13 cellular contexts compared by ENCODE assay signal in genomic region chr9:36854751-36855150, GRCh38.
DNase-seq lines count a peak whose midpoint lies in the region; ATAC-seq and TF ChIP-seq lines count a peak whose summit lies in the region.
"Had no signal": no experiment of that assay in that cellular context is flagged by ENCODE, and none has a peak within 500 bp of the region (broad histone marks: within the 10 kb centered on the region; RNA-seq: fewer than 3 reads in every experiment).

No MANE protein-coding gene starts in this region.

- H3K36me3 ChIP-seq in BLaER1 (peaks cover 98% of the 10 kb centered on the region), HCT116 (ENCODE audit: control insufficient read depth in 1 of 2, insufficient read depth in 2 of 2, low read length in 2 of 2) (no peaks in the 10 kb centered on the region), neuronal stem cell (replicated peaks in 1 of 2; ENCODE audit: control insufficient read depth in 2 of 2, insufficient read depth in 2 of 2, low read length in 2 of 2) (peaks cover 0 to 20% of the 10 kb centered on the region in 2 donors)

- H2BK120ac ChIP-seq in neuronal stem cell (ENCODE audit: low read depth, low read length) = no peak overlapping the region

- CTCF ChIA-PET in HCT116 (lab: Charles Lee) = interaction anchor here (1.1 to 2.0 kb wide), 3 partner anchors 141 to 447 kb away, joined by 3 to 16 read pairs (median 7); no protein-coding TSS in a partner anchor
- CTCF ChIA-PET in activated naive CD4-positive, alpha-beta T cell treated with anti-CD3 and anti-CD28 coated beads for 36 hours (lab: Charles Lee) = interaction anchor here (0.6 kb wide), 1 partner anchor 263 kb away, joined by 3 read pairs; no protein-coding TSS in a partner anchor

- H3K36me3 Mint-ChIP-seq in memory B cell = peaks cover 10% of the 10 kb centered on the region
- no peaks in the 10 kb centered on the region for H3K36me3 Mint-ChIP-seq in activated naive CD8-positive, alpha-beta T cell treated with anti-CD3 and anti-CD28 coated beads for 36 hours
- H3K36me3 Mint-ChIP-seq in activated naive CD4-positive, alpha-beta T cell treated with anti-CD3 and anti-CD28 coated beads for 36 hours (ENCODE audit: low read depth) = no peaks in the 10 kb centered on the region
- H3K36me3 Mint-ChIP-seq: CD8-positive, alpha-beta T cell had no signal

- peak overlapping the region; percentile 19 for H3K18ac ChIP-seq in neuronal stem cell (ENCODE audit: low read length)

- H3K4me1 ChIP-seq in BLaER1 = peaks cover 52% of the 10 kb centered on the region
- 0 out of 4 replicates have a peak, but pooled peaks cover 0 to 5% of the 10 kb centered on the region in 2 experiments for H3K4me1 ChIP-seq in HCT116 (ENCODE audit: control insufficient read depth in 1 of 2, insufficient read depth in 2 of 2, low read length in 2 of 2)
- H3K4me1 ChIP-seq in neuronal stem cell (ENCODE audit: control insufficient read depth in 2 of 2, insufficient read depth in 1 of 2, low read depth in 1 of 2, low read length in 2 of 2) = peaks cover 0 to 4% of the 10 kb centered on the region in 2 donors

- RAD21 ChIA-PET in HCT116 (lab: Charles Lee; ENCODE audit: low non-redundant PET in 1 of 2, low total read pairs in 2 of 2, uncharacterized antibody in 2 of 2, unreplicated experiment in 2 of 2) = interaction anchor here in 1 of 2 experiments (1.5 kb wide), 1 partner anchor 448 kb away, joined by 3 read pairs; no protein-coding TSS in a partner anchor

- peaks cover 100% of the 10 kb centered on the region for H4K20me1 ChIP-seq in BLaER1
- no peaks in the 10 kb centered on the region for H4K20me1 ChIP-seq in HCT116 (ENCODE audit: insufficient read depth)

- no peak overlapping the region for H2BK5ac ChIP-seq in neuronal stem cell (ENCODE audit: low read length)

- H3K9me3 ChIP-seq in BLaER1 (no peaks in the 10 kb centered on the region), HCT116 (ENCODE audit: control insufficient read depth in 1 of 2, insufficient read depth in 1 of 2, low read depth in 1 of 2, low read length in 2 of 2) (no peaks in the 10 kb centered on the region), neuronal stem cell (replicated peaks in 1 of 2; ENCODE audit: control insufficient read depth in 2 of 2, insufficient read depth in 1 of 2, low read depth in 1 of 2, low read length in 2 of 2) (no peaks in the 10 kb centered on the region)

- no peak overlapping the region for H4K91ac ChIP-seq in neuronal stem cell (ENCODE audit: low read depth, low read length, poor library complexity)

- no peak overlapping the region for H4K8ac ChIP-seq in neuronal stem cell (ENCODE audit: low read depth, low read length)

- ATAC-seq in HCT116 = no peak
- ATAC-seq in memory B cell (ENCODE audit: low read depth) = no peak
- no peak for ATAC-seq in GM19395 (IDR thresholded peaks at IDR 0.05; ENCODE audit: unreplicated experiment)
- no peak for ATAC-seq in GM18519 (IDR thresholded peaks at IDR 0.05; ENCODE audit: low FRiP score, unreplicated experiment)
- ATAC-seq: CD8-positive, alpha-beta T cell had no signal

- H3K27me3 ChIP-seq in BLaER1 (no peaks in the 10 kb centered on the region), HCT116 (ENCODE audit: insufficient read depth, low read length) (no peaks in the 10 kb centered on the region; the same call in 1 of the 2 replicates), neuronal stem cell (ENCODE audit: control insufficient read depth in 3 of 3, insufficient read depth in 3 of 3, low read depth in 1 of 3, low read length in 3 of 3) (no peaks in the 10 kb centered on the region)

- BruUV-seq in HCT116 (replicated peaks; lab: Mats Ljungman, UMichigan) = no TSS peak

- H3K9ac ChIP-seq in BLaER1 = no peak overlapping the region; the same call in 1 of the 2 replicates
- H3K9ac ChIP-seq in HCT116 (ENCODE audit: low read length) = no peak overlapping the region
- H3K9ac ChIP-seq in neuronal stem cell (ENCODE audit: low read depth, low read length, poor library complexity) = no peak overlapping the region

- TF ChIP-seq CTCF in HCT116 (IDR thresholded peaks at IDR 0.05 in 2 of 3, conservative IDR thresholded peaks at IDR 0.05 in 1 of 3; ENCODE audit: borderline replicate concordance in 1 of 3, insufficient read depth in 1 of 3, low read depth in 2 of 3, low read length in 2 of 3) = no peak

- no peak overlapping the region for H2BK15ac ChIP-seq in neuronal stem cell (ENCODE audit: low read length)

- TF ChIP-seq POLR2A in HCT116 (IDR thresholded peaks at IDR 0.05; ENCODE audit: borderline replicate concordance, extremely low read depth, insufficient read depth, insufficient read length) = no peak

- H2AFZ ChIP-seq in HCT116 (ENCODE audit: low read depth, low read length, poor library complexity, severe bottlenecking) (peak overlapping the region; percentile 3), neuronal stem cell (ENCODE audit: low read length) (no peak overlapping the region)

- no peaks in the 10 kb centered on the region for H3K9me2 ChIP-seq in HCT116 (ENCODE audit: insufficient read depth)

- H3K4me3 ChIP-seq in BLaER1 = no peak overlapping the region
- H3K4me3 ChIP-seq in HCT116 (replicated peaks in 1 of 2; ENCODE audit: low read depth in 1 of 2, low read length in 2 of 2) = no peak overlapping the region
- H3K4me3 ChIP-seq in neuronal stem cell (ENCODE audit: low read length in 2 of 2) = no peak overlapping the region

- POLR2A ChIA-PET in HCT116 (lab: Charles Lee) = no interaction called here

- H3K4me2 ChIP-seq in BLaER1 (peak overlapping the region; percentile 54), HCT116 (ENCODE audit: low read length) (no peak overlapping the region), neuronal stem cell (ENCODE audit: insufficient read depth, low read length, poor library complexity, severe bottlenecking) (no peak overlapping the region)

- no peak overlapping the region for H2BK12ac ChIP-seq in neuronal stem cell (ENCODE audit: low read length)

- no peak overlapping the region for H3K4me3 Mint-ChIP-seq in memory B cell
- H3K4me3 Mint-ChIP-seq in activated naive CD8-positive, alpha-beta T cell treated with anti-CD3 and anti-CD28 coated beads for 36 hours = no peak overlapping the region
- H3K4me3 Mint-ChIP-seq in activated naive CD4-positive, alpha-beta T cell treated with anti-CD3 and anti-CD28 coated beads for 36 hours = no peak overlapping the region
- H3K4me3 Mint-ChIP-seq: CD8-positive, alpha-beta T cell; H9 had no signal

- no peak for DNase-seq in HCT116 (ENCODE audit: low read depth, low spot score)
- DNase-seq in memory B cell (ENCODE audit: low spot score in 2 of 2) = no peak
- DNase-seq in neuronal stem cell (ENCODE audit: low spot score) = no peak
- DNase-seq in activated naive CD8-positive, alpha-beta T cell treated with anti-CD3 and anti-CD28 coated beads for 36 hours = no peak
- no peak for DNase-seq in activated naive CD4-positive, alpha-beta T cell treated with anti-CD3 and anti-CD28 coated beads for 36 hours
- DNase-seq: ACHN, DMS79 treated with DMSO at 0.1 percent for 48 hours, GF-D8 had no signal

- H3K27ac ChIP-seq in BLaER1 (peak overlapping the region; percentile 42; the same call in 1 of the 2 replicates), HCT116 (ENCODE audit: low read depth, low read length) (no peak overlapping the region), neuronal stem cell (replicated peaks; ENCODE audit: low read length) (no peak overlapping the region)

- no peaks in the 10 kb centered on the region for H3K79me1 ChIP-seq in neuronal stem cell (ENCODE audit: low read depth, low read length)

- H3K14ac ChIP-seq in neuronal stem cell (ENCODE audit: low read length) = no peak overlapping the region

- H3K79me2 ChIP-seq in HCT116 (ENCODE audit: insufficient read depth, low read length) = no peaks in the 10 kb centered on the region

- intact Hi-C loops in HCT116 (cut with micrococcal nuclease) = loop anchor here (2.0 to 5.0 kb wide), 2 partner anchors 222 to 447 kb away; no protein-coding TSS in a partner anchor
- intact Hi-C loops in activated naive CD4-positive, alpha-beta T cell treated with anti-CD3 and anti-CD28 coated beads for 36 hours (cut with micrococcal nuclease) = loop anchor here (1.0 kb wide), 1 partner anchor 447 kb away; no protein-coding TSS in a partner anchor

- H3K9me3 Mint-ChIP-seq in memory B cell = no peaks in the 10 kb centered on the region
- no peaks in the 10 kb centered on the region for H3K9me3 Mint-ChIP-seq in activated naive CD8-positive, alpha-beta T cell treated with anti-CD3 and anti-CD28 coated beads for 36 hours
- no peaks in the 10 kb centered on the region for H3K9me3 Mint-ChIP-seq in activated naive CD4-positive, alpha-beta T cell treated with anti-CD3 and anti-CD28 coated beads for 36 hours
- H3K9me3 Mint-ChIP-seq: CD8-positive, alpha-beta T cell; H9 had no signal

- no peak for TF ChIP-seq RAD21 in HCT116 (IDR thresholded peaks at IDR 0.05; ENCODE audit: low read depth)

- peak overlapping the region; percentile 93 for H3K27ac Mint-ChIP-seq in memory B cell
- no peak overlapping the region for H3K27ac Mint-ChIP-seq in activated naive CD8-positive, alpha-beta T cell treated with anti-CD3 and anti-CD28 coated beads for 36 hours
- no peak overlapping the region for H3K27ac Mint-ChIP-seq in activated naive CD4-positive, alpha-beta T cell treated with anti-CD3 and anti-CD28 coated beads for 36 hours
- H3K27ac Mint-ChIP-seq: CD8-positive, alpha-beta T cell had no signal

- H2AK5ac ChIP-seq in neuronal stem cell (ENCODE audit: low read depth, low read length) = peak overlapping the region; percentile 58

- no peak overlapping the region for H3K23ac ChIP-seq in neuronal stem cell (ENCODE audit: low read depth, low read length, poor library complexity)

- WGBS in neuronal stem cell (ENCODE audit: extremely low coverage in 2 of 2, insufficient read length in 2 of 2, insufficient replicate concordance in 1 of 2), 2 donors = no CpG with 5 or more reads among the region's 10 CpGs

- peaks cover 16% of the 10 kb centered on the region for H3K4me1 Mint-ChIP-seq in memory B cell
- peaks cover 5% of the 10 kb centered on the region for H3K4me1 Mint-ChIP-seq in activated naive CD8-positive, alpha-beta T cell treated with anti-CD3 and anti-CD28 coated beads for 36 hours
- peaks cover 3% of the 10 kb centered on the region for H3K4me1 Mint-ChIP-seq in activated naive CD4-positive, alpha-beta T cell treated with anti-CD3 and anti-CD28 coated beads for 36 hours (ENCODE audit: low read depth)

- no peak overlapping the region for H3K4ac ChIP-seq in neuronal stem cell (ENCODE audit: low read length)

- no peaks in the 10 kb centered on the region for H3K27me3 Mint-ChIP-seq in memory B cell
- no peaks in the 10 kb centered on the region for H3K27me3 Mint-ChIP-seq in activated naive CD8-positive, alpha-beta T cell treated with anti-CD3 and anti-CD28 coated beads for 36 hours
- H3K27me3 Mint-ChIP-seq in activated naive CD4-positive, alpha-beta T cell treated with anti-CD3 and anti-CD28 coated beads for 36 hours (ENCODE audit: low read depth) = no peaks in the 10 kb centered on the region
